In the genomic region with DNA sequence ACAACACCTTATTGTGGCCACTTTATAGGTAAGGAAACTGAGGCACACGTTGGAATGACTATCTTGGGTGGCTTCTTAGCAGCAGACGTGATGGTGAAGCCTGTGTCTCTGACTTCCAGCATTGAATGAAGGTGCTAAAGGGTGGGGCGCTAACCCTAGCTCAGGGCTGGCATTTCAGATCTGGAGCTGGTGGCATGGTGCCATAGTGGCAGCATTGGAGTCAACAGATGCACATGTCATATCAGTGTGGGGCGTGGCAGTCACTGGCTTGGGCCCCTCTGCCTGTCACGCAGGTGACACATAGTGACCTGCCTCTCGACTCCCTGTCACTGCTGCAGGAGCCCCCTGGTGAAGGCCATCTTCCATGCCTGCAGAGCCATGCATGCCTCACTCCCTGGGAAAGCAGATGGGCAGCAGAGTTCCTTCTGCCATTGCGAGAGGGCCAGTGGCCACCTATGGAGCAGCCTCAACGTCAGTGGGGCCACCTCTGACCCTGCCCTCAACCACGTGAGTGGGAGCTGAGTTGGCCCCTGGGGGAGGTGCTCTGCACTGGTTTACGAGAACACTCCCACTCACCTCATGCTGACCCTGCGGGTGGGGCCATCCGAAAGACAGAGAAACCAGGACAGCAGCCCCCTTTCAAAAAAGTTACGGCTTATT, we compare ENCODE assay signal across 1 cellular context.
TF ChIP-seq lines count a peak whose summit lies in the region.

No MANE protein-coding gene starts in this region.

TF ChIP-seq in K562, 482 proteins besides CTCF, POLR2A, EP300 and RAD21 (continued from another document):
- TF ChIP-seq, protein P1, sequence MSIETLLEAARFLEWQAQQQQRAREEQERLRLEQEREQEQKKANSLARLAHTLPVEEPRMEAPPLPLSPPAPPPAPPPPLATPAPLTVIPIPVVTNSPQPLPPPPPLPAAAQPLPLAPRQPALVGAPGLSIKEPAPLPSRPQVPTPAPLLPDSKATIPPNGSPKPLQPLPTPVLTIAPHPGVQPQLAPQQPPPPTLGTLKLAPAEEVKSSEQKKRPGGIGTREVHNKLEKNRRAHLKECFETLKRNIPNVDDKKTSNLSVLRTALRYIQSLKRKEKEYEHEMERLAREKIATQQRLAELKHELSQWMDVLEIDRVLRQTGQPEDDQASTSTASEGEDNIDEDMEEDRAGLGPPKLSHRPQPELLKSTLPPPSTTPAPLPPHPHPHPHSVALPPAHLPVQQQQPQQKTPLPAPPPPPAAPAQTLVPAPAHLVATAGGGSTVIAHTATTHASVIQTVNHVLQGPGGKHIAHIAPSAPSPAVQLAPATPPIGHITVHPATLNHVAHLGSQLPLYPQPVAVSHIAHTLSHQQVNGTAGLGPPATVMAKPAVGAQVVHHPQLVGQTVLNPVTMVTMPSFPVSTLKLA (conservative IDR thresholded peaks at IDR 0.05): 0 out of 4 replicates have a peak, but pooled peaks of 1 of the 2 experiments have one; percentile 37
- TF ChIP-seq, protein P2, sequence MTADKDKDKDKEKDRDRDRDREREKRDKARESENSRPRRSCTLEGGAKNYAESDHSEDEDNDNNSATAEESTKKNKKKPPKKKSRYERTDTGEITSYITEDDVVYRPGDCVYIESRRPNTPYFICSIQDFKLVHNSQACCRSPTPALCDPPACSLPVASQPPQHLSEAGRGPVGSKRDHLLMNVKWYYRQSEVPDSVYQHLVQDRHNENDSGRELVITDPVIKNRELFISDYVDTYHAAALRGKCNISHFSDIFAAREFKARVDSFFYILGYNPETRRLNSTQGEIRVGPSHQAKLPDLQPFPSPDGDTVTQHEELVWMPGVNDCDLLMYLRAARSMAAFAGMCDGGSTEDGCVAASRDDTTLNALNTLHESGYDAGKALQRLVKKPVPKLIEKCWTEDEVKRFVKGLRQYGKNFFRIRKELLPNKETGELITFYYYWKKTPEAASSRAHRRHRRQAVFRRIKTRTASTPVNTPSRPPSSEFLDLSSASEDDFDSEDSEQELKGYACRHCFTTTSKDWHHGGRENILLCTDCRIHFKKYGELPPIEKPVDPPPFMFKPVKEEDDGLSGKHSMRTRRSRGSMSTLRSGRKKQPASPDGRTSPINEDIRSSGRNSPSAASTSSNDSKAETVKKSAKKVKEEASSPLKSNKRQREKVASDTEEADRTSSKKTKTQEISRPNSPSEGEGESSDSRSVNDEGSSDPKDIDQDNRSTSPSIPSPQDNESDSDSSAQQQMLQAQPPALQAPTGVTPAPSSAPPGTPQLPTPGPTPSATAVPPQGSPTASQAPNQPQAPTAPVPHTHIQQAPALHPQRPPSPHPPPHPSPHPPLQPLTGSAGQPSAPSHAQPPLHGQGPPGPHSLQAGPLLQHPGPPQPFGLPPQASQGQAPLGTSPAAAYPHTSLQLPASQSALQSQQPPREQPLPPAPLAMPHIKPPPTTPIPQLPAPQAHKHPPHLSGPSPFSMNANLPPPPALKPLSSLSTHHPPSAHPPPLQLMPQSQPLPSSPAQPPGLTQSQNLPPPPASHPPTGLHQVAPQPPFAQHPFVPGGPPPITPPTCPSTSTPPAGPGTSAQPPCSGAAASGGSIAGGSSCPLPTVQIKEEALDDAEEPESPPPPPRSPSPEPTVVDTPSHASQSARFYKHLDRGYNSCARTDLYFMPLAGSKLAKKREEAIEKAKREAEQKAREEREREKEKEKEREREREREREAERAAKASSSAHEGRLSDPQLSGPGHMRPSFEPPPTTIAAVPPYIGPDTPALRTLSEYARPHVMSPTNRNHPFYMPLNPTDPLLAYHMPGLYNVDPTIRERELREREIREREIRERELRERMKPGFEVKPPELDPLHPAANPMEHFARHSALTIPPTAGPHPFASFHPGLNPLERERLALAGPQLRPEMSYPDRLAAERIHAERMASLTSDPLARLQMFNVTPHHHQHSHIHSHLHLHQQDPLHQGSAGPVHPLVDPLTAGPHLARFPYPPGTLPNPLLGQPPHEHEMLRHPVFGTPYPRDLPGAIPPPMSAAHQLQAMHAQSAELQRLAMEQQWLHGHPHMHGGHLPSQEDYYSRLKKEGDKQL (CRISPR knock-in tag; IDR thresholded peaks at IDR 0.05; ENCODE audit: borderline replicate concordance): no peak
- no peak for TF ChIP-seq ZNF354B (CRISPR knock-in tag; IDR thresholded peaks at IDR 0.05)
- TF ChIP-seq HOXB6 (CRISPR knock-in tag; IDR thresholded peaks at IDR 0.05; ENCODE audit: borderline replicate concordance): no peak
- TF ChIP-seq, protein P3, sequence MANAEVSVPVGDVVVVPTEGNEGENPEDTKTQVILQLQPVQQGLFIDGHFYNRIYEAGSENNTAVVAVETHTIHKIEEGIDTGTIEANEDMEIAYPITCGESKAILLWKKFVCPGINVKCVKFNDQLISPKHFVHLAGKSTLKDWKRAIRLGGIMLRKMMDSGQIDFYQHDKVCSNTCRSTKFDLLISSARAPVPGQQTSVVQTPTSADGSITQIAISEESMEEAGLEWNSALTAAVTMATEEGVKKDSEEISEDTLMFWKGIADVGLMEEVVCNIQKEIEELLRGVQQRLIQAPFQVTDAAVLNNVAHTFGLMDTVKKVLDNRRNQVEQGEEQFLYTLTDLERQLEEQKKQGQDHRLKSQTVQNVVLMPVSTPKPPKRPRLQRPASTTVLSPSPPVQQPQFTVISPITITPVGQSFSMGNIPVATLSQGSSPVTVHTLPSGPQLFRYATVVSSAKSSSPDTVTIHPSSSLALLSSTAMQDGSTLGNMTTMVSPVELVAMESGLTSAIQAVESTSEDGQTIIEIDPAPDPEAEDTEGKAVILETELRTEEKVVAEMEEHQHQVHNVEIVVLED (CRISPR knock-in tag; IDR thresholded peaks at IDR 0.05): no peak
- TF ChIP-seq CREM (IDR thresholded peaks at IDR 0.05; ENCODE audit: low read depth): 0 out of 2 replicates have a peak, but pooled peaks have one; percentile 9
- no peak for TF ChIP-seq CBFA2T2 (conservative IDR thresholded peaks at IDR 0.05)
- TF ChIP-seq RBM14 (IDR thresholded peaks at IDR 0.05; ENCODE audit: borderline replicate concordance, insufficient read depth, low read depth, low read length): no peak
- TF ChIP-seq TEAD2 (tag; IDR thresholded peaks at IDR 0.05): no peak
- peak; percentile 32; the same call in 1 of the 2 replicates for TF ChIP-seq POLR2AphosphoS5 (IDR thresholded peaks at IDR 0.05; ENCODE audit: control insufficient read depth, insufficient read depth, low read depth, low read length)
- no peak for TF ChIP-seq ZNF224 (CRISPR knock-in tag; IDR thresholded peaks at IDR 0.05)
- no peak for TF ChIP-seq PHTF2 (CRISPR knock-in tag; IDR thresholded peaks at IDR 0.05)
